1 cellular context compared by ENCODE assay signal in the genomic region with DNA sequence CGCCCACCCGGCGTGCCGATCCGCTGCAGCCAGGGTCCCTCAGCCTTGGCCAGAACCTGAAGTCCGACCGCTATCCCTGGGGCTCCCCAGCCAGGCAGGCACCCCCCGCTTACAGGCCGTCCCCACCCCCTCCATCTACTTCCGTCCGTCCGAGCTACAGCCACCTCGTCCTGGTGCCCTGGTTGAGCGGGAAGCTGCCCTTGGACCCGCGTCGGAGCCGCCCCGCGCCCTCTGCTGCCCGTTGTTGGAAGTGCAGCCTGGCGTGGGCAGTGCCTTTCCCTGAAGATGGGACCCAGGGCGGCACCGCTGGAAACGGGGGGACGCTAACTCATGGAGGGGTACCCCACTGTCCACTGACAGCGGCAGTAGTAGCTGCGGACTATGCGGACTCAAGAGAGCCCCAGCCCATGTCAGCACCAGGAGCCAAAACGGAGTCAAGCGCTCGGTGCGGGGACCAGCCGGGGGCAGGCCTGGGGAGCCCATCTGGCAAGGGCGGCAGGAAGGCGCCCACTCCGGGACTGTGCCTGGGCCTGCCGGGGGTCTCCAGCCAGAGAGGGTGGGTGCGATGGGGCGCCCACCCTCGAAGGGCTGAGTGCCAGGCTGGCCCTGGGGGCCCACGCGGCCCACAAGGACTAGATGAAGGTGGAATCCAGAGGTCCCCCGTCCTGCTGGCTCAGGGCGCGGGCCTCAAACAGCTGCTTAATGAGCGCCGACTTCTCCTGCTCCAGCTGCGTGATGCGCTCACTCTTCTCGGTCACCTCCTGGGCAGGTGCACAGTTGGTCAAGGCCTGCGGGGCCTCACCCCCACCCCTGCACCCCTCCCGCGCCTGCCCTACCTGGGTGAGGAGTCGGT.
TF ChIP-seq lines count a peak whose summit lies in the region.

No MANE protein-coding gene starts in this region.

TF ChIP-seq in H1, 55 proteins besides CTCF, POLR2A, EP300 and RAD21:
- no peak for TF ChIP-seq CTBP2 (IDR thresholded peaks at IDR 0.05; ENCODE audit: borderline replicate concordance, insufficient read depth, insufficient read length, low read length)
- TF ChIP-seq, protein P1, sequence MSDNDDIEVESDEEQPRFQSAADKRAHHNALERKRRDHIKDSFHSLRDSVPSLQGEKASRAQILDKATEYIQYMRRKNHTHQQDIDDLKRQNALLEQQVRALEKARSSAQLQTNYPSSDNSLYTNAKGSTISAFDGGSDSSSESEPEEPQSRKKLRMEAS (IDR thresholded peaks at IDR 0.05): peak; percentile 65; the same call in 1 of the 2 replicates
- TF ChIP-seq CREB1 (IDR thresholded peaks at IDR 0.05): peak; percentile 79
- TF ChIP-seq SIRT6 (IDR thresholded peaks at IDR 0.05; ENCODE audit: low read length): no peak
- no peak for TF ChIP-seq SRF (IDR thresholded peaks at IDR 0.05; ENCODE audit: low read depth, low read length)
- TF ChIP-seq EGR1 (IDR thresholded peaks at IDR 0.05; ENCODE audit: borderline replicate concordance, low read depth, low read length): no peak
- TF ChIP-seq GABPA (IDR thresholded peaks at IDR 0.05; ENCODE audit: borderline replicate concordance, insufficient read depth, low read length): peak; percentile 72; the same call in 1 of the 2 replicates
- peak; percentile 27; the same call in 1 of the 2 replicates for TF ChIP-seq YY1 (IDR thresholded peaks at IDR 0.05; ENCODE audit: low read depth, low read length)
- no peak for TF ChIP-seq SP2 (IDR thresholded peaks at IDR 0.05; ENCODE audit: low read length)
- TF ChIP-seq, protein P2, sequence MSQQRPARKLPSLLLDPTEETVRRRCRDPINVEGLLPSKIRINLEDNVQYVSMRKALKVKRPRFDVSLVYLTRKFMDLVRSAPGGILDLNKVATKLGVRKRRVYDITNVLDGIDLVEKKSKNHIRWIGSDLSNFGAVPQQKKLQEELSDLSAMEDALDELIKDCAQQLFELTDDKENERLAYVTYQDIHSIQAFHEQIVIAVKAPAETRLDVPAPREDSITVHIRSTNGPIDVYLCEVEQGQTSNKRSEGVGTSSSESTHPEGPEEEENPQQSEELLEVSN (IDR thresholded peaks at IDR 0.05): peak; percentile 80
